1 cellular context compared by ENCODE assay signal in the genomic region with DNA sequence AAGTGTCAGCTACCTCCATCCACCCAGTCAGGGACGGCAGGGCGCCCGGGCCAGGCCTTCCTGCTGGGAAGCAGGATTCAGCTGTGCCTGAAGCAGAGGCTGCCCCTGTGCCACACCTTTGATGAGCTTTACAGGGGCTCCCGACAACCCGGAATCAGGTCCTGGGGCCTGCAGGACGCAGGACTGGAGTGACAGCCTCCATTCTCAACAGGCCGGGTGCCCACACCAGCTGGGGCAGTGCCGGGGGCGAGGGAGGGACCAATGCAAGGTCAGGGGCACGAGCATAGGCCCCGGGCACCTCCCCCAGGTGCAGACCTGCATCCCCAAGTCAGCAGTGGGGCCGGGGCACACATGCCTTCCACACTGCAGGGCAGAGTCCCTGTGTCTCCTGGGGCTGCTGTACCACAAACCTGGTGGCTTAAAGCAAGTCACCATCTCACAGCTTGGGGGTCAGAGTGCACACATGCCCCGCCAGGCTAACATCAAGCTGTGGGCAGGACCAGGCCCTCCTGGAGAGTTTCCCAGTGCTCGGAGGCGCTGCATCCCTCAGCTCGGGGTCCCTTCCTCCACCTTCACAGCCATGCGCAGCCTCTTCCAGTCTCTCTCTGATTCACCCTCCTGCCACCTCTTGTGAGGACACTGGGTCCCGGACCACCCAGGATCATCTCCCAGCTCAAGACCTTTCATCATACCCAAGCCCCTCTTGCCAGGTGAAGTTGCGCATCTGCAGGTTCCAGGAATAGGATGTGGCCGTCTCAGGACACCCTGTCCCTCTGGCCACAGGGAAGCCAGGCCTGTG.
TF ChIP-seq lines count a peak whose summit lies in the region.

No MANE protein-coding gene starts in this region.

TF ChIP-seq in WTC11, 78 proteins besides CTCF, POLR2A, EP300 and RAD21:
- TF ChIP-seq, protein P1, sequence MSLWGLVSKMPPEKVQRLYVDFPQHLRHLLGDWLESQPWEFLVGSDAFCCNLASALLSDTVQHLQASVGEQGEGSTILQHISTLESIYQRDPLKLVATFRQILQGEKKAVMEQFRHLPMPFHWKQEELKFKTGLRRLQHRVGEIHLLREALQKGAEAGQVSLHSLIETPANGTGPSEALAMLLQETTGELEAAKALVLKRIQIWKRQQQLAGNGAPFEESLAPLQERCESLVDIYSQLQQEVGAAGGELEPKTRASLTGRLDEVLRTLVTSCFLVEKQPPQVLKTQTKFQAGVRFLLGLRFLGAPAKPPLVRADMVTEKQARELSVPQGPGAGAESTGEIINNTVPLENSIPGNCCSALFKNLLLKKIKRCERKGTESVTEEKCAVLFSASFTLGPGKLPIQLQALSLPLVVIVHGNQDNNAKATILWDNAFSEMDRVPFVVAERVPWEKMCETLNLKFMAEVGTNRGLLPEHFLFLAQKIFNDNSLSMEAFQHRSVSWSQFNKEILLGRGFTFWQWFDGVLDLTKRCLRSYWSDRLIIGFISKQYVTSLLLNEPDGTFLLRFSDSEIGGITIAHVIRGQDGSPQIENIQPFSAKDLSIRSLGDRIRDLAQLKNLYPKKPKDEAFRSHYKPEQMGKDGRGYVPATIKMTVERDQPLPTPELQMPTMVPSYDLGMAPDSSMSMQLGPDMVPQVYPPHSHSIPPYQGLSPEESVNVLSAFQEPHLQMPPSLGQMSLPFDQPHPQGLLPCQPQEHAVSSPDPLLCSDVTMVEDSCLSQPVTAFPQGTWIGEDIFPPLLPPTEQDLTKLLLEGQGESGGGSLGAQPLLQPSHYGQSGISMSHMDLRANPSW (CRISPR knock-in tag; conservative IDR thresholded peaks at IDR 0.05; ENCODE audit: low read depth), result no peak
- TF ChIP-seq IRF2 (CRISPR knock-in tag; IDR thresholded peaks at IDR 0.05; ENCODE audit: borderline replicate concordance, low read depth), result no peak
- TF ChIP-seq, protein P2, sequence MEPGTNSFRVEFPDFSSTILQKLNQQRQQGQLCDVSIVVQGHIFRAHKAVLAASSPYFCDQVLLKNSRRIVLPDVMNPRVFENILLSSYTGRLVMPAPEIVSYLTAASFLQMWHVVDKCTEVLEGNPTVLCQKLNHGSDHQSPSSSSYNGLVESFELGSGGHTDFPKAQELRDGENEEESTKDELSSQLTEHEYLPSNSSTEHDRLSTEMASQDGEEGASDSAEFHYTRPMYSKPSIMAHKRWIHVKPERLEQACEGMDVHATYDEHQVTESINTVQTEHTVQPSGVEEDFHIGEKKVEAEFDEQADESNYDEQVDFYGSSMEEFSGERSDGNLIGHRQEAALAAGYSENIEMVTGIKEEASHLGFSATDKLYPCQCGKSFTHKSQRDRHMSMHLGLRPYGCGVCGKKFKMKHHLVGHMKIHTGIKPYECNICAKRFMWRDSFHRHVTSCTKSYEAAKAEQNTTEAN (CRISPR knock-in tag; IDR thresholded peaks at IDR 0.05), result no peak
- TF ChIP-seq ZNF671 (CRISPR knock-in tag; IDR thresholded peaks at IDR 0.05), result peak; percentile 36; the same call in 1 of the 2 replicates
- TF ChIP-seq NR1H2 (CRISPR knock-in tag; IDR thresholded peaks at IDR 0.05), result no peak
- TF ChIP-seq, protein P3, sequence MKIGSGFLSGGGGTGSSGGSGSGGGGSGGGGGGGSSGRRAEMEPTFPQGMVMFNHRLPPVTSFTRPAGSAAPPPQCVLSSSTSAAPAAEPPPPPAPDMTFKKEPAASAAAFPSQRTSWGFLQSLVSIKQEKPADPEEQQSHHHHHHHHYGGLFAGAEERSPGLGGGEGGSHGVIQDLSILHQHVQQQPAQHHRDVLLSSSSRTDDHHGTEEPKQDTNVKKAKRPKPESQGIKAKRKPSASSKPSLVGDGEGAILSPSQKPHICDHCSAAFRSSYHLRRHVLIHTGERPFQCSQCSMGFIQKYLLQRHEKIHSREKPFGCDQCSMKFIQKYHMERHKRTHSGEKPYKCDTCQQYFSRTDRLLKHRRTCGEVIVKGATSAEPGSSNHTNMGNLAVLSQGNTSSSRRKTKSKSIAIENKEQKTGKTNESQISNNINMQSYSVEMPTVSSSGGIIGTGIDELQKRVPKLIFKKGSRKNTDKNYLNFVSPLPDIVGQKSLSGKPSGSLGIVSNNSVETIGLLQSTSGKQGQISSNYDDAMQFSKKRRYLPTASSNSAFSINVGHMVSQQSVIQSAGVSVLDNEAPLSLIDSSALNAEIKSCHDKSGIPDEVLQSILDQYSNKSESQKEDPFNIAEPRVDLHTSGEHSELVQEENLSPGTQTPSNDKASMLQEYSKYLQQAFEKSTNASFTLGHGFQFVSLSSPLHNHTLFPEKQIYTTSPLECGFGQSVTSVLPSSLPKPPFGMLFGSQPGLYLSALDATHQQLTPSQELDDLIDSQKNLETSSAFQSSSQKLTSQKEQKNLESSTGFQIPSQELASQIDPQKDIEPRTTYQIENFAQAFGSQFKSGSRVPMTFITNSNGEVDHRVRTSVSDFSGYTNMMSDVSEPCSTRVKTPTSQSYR (CRISPR knock-in tag; IDR thresholded peaks at IDR 0.05), result no peak
- TF ChIP-seq, protein P4, sequence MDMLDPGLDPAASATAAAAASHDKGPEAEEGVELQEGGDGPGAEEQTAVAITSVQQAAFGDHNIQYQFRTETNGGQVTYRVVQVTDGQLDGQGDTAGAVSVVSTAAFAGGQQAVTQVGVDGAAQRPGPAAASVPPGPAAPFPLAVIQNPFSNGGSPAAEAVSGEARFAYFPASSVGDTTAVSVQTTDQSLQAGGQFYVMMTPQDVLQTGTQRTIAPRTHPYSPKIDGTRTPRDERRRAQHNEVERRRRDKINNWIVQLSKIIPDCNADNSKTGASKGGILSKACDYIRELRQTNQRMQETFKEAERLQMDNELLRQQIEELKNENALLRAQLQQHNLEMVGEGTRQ (CRISPR knock-in tag; IDR thresholded peaks at IDR 0.05), result no peak
